In the genomic region with DNA sequence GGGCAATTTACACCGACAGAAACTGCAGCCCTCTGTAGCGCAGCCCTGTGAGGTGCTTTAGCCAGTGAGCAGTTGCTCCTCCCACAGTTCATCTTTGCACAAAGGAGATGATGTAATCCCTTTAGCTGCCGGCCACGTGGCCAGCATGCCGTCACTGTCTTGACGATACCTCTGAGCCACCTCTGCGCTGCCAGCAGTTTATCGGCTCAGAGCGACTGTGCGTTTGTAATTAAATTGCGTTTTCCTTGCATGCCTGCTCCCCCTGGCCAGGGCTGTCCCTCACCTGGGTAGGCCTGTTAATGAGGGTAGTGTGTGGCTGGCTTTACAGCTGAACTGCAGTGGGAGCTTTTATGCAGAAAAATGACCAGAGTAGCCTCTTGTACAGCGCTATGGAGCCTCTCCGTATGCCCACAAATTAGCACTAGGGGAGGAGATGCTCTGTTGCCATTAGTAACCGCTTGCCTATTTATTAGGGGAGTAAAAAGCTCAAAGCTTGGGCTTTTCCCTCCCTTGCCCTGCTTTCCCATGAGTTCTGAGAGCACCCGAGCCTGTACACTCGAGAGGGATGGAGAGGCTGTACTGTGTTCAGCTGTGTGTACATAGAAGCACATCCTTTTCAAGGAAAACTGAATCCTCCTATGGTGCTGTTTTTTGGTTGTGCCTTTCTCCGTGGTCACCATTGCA, we compare ENCODE assay signal across 9 cellular contexts.
DNase-seq lines count a peak whose midpoint lies in the region; ATAC-seq and TF ChIP-seq lines count a peak whose summit lies in the region.
"Had no signal": no experiment of that assay in that cellular context is flagged by ENCODE, and none has a peak within 500 bp of the region (broad histone marks: within the 10 kb centered on the region; RNA-seq: fewer than 3 reads in every experiment).

No MANE protein-coding gene starts in this region.

- no peak for TF ChIP-seq EP300 in SK-N-SH (IDR thresholded peaks at IDR 0.05; ENCODE audit: borderline replicate concordance in 1 of 2, low read depth in 1 of 2, low read length in 1 of 2)

- H3K4me3 Mint-ChIP-seq in IgD-negative memory B cell: peak overlapping the region in 2 of 4 donors; percentile 43 to 85
- peak overlapping the region; percentile 78 for H3K4me3 Mint-ChIP-seq in glutamatergic neuron (ENCODE audit: unreplicated experiment)
- H3K4me3 Mint-ChIP-seq: activated naive CD8-positive, alpha-beta T cell had no signal

- H3K9ac ChIP-seq in SK-N-SH: no peak overlapping the region

- no peaks in the 10 kb centered on the region for H3K9me2 ChIP-seq in SK-N-SH

- H3K9me3 ChIP-seq in SK-N-SH: no peaks in the 10 kb centered on the region
- H3K9me3 ChIP-seq in prostate gland: no peaks in the 10 kb centered on the region
- H3K9me3 ChIP-seq in effector memory CD4-positive, alpha-beta T cell (ENCODE audit: control insufficient read depth, low read length): no peaks in the 10 kb centered on the region

- peaks cover 100% of the 10 kb centered on the region for H3K79me2 ChIP-seq in SK-N-SH (ENCODE audit: insufficient read depth)

- H3F3A ChIP-seq in SK-N-SH (replicated peaks; ENCODE audit: insufficient read depth): no peaks in the 10 kb centered on the region

- peaks cover 0 to 23% of the 10 kb centered on the region in 2 experiments for H3K36me3 ChIP-seq in SK-N-SH (replicated peaks in 1 of 2; ENCODE audit: control insufficient read depth in 1 of 2, insufficient read depth in 2 of 2, low read length in 1 of 2)
- H3K36me3 ChIP-seq in prostate gland: no peaks in the 10 kb centered on the region
- no peaks in the 10 kb centered on the region for H3K36me3 ChIP-seq in effector memory CD4-positive, alpha-beta T cell (ENCODE audit: control insufficient read depth, insufficient read depth, low read length)

- peaks cover 88% of the 10 kb centered on the region for H4K20me1 ChIP-seq in SK-N-SH (ENCODE audit: insufficient read depth)

- CTCF ChIA-PET in SK-N-SH (lab: Yijun Ruan, JAX): interaction anchor here (0.6 to 2.3 kb wide), 5 partner anchors 10 to 142 kb away, joined by 3 to 10 read pairs (median 6); no protein-coding TSS in a partner anchor

- DNase-seq in DMS 273 treated with DMSO at 0.1 percent for 48 hours (lab: John Stamatoyannopoulos, UW): peak; percentile 71
- DNase-seq in SK-N-SH: peak; percentile 71
- peak; percentile 78 for DNase-seq in glutamatergic neuron
- DNase-seq in prostate gland (ENCODE audit: low spot score): peak; percentile 55
- no peak for DNase-seq in effector memory CD4-positive, alpha-beta T cell
- DNase-seq in NK-92 (lab: John Stamatoyannopoulos, UW; ENCODE audit: unreplicated experiment): no peak

- H3K27ac Mint-ChIP-seq in IgD-negative memory B cell (peak overlapping the region; percentile 3 to 89 (median 59)), glutamatergic neuron (ENCODE audit: unreplicated experiment) (peak overlapping the region; percentile 97)
- H3K27ac Mint-ChIP-seq: activated naive CD8-positive, alpha-beta T cell had no signal

- TF ChIP-seq CTCF in SK-N-SH (IDR thresholded peaks at IDR 0.05): no peak
- TF ChIP-seq CTCF in glutamatergic neuron (IDR thresholded peaks at IDR 0.05; ENCODE audit: partially characterized antibody, unreplicated experiment): no peak
- no peak for TF ChIP-seq CTCF in prostate gland (IDR thresholded peaks at IDR 0.05)

- H3K9me3 Mint-ChIP-seq in IgD-negative memory B cell (no peaks in the 10 kb centered on the region), glutamatergic neuron (ENCODE audit: unreplicated experiment) (peaks cover 18% of the 10 kb centered on the region)

- H3K4me1 ChIP-seq in SK-N-SH (ENCODE audit: control insufficient read depth in 1 of 2, insufficient read depth in 2 of 2, low read depth in 1 of 2, low read length in 1 of 2) (peaks cover 11 to 56% of the 10 kb centered on the region in 2 experiments), prostate gland (replicated peaks) (no peaks in the 10 kb centered on the region)
- H3K4me1 ChIP-seq in effector memory CD4-positive, alpha-beta T cell (ENCODE audit: control insufficient read depth, insufficient read depth, low read length, poor library complexity, severe bottlenecking): no peaks in the 10 kb centered on the region

- TF ChIP-seq POLR2A in prostate gland (IDR thresholded peaks at IDR 0.05): no peak

- no peaks in the 10 kb centered on the region for H3K36me3 Mint-ChIP-seq in IgD-negative memory B cell
- no peaks in the 10 kb centered on the region for H3K36me3 Mint-ChIP-seq in glutamatergic neuron (ENCODE audit: unreplicated experiment)
- H3K36me3 Mint-ChIP-seq: activated naive CD8-positive, alpha-beta T cell had no signal

- no peak for ATAC-seq in HG02610 (IDR thresholded peaks at IDR 0.05; ENCODE audit: unreplicated experiment)

- no peak for TF ChIP-seq RAD21 in SK-N-SH (IDR thresholded peaks at IDR 0.05; ENCODE audit: low read length)

- no peaks in the 10 kb centered on the region for H3K27me3 Mint-ChIP-seq in IgD-negative memory B cell
- H3K27me3 Mint-ChIP-seq in glutamatergic neuron (ENCODE audit: unreplicated experiment): peaks cover 9% of the 10 kb centered on the region

- H3K27me3 ChIP-seq in SK-N-SH (ENCODE audit: insufficient read depth) (no peaks in the 10 kb centered on the region), prostate gland (replicated peaks; ENCODE audit: insufficient read depth) (no peaks in the 10 kb centered on the region)
- no peaks in the 10 kb centered on the region for H3K27me3 ChIP-seq in effector memory CD4-positive, alpha-beta T cell (replicated peaks; ENCODE audit: control insufficient read depth, insufficient read depth, low read length, poor library complexity, severe bottlenecking)

- intact Hi-C loops in prostate gland (cut with DNase I): no loop called here

- H3K27ac ChIP-seq in SK-N-SH (ENCODE audit: low read depth in 2 of 2, low read length in 1 of 2): peak overlapping the region in 1 of 2 experiments; percentile 91; a peak in 2 of 4 replicates
- H3K27ac ChIP-seq in prostate gland: peak overlapping the region in 1 of 2 donors; percentile 47
- H3K27ac ChIP-seq in effector memory CD4-positive, alpha-beta T cell (ENCODE audit: insufficient read depth, low read length, poor library complexity, severe bottlenecking): no peak overlapping the region

- H3K4me2 ChIP-seq in SK-N-SH: no peak overlapping the region

- POLR2A ChIA-PET in SK-N-SH (lab: Yijun Ruan, JAX): interaction anchor here (0.9 to 1.4 kb wide), 4 partner anchors 12 to 106 kb away, joined by 3 to 5 read pairs (median 4); no protein-coding TSS in a partner anchor

- WGBS in SK-N-SH (ENCODE audit: low lambda C conversion rate): 61% methylated on average over 11 of the region's 17 CpGs
- 22% methylated on average over 17 of the region's 17 CpGs for WGBS in prostate gland

- H3K4me1 Mint-ChIP-seq in IgD-negative memory B cell: peaks cover 58 to 77% (median 60%) of the 10 kb centered on the region in 3 donors
- peaks cover 57% of the 10 kb centered on the region for H3K4me1 Mint-ChIP-seq in glutamatergic neuron (ENCODE audit: low read depth, unreplicated experiment)

- H3K4me3 ChIP-seq in SK-N-SH (ENCODE audit: low read depth in 2 of 2, low read length in 1 of 2) (no peak overlapping the region; a peak in 1 of 4 replicates), prostate gland (no peak overlapping the region)
- H3K4me3 ChIP-seq in effector memory CD4-positive, alpha-beta T cell (ENCODE audit: insufficient read depth, low read depth, low read length, poor library complexity, severe bottlenecking): no peak overlapping the region

- H2AFZ ChIP-seq in SK-N-SH (ENCODE audit: low read depth): no peak overlapping the region

TF ChIP-seq in SK-N-SH, 30 proteins besides CTCF, POLR2A, EP300 and RAD21 (continues in another document):
- no peak for TF ChIP-seq RCOR1 (IDR thresholded peaks at IDR 0.05; ENCODE audit: low read length)
- TF ChIP-seq ELF1 (IDR thresholded peaks at IDR 0.05): no peak
- no peak for TF ChIP-seq POLR2AphosphoS5 (IDR thresholded peaks at IDR 0.05; ENCODE audit: low read depth, low read length)
- TF ChIP-seq, protein P1, sequence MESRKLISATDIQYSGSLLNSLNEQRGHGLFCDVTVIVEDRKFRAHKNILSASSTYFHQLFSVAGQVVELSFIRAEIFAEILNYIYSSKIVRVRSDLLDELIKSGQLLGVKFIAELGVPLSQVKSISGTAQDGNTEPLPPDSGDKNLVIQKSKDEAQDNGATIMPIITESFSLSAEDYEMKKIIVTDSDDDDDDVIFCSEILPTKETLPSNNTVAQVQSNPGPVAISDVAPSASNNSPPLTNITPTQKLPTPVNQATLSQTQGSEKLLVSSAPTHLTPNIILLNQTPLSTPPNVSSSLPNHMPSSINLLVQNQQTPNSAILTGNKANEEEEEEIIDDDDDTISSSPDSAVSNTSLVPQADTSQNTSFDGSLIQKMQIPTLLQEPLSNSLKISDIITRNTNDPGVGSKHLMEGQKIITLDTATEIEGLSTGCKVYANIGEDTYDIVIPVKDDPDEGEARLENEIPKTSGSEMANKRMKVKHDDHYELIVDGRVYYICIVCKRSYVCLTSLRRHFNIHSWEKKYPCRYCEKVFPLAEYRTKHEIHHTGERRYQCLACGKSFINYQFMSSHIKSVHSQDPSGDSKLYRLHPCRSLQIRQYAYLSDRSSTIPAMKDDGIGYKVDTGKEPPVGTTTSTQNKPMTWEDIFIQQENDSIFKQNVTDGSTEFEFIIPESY (IDR thresholded peaks at IDR 0.05; ENCODE audit: borderline replicate concordance, low read depth): no peak
- no peak for TF ChIP-seq NRF1 (IDR thresholded peaks at IDR 0.05; ENCODE audit: low read depth, low read length)
- TF ChIP-seq, protein P2, sequence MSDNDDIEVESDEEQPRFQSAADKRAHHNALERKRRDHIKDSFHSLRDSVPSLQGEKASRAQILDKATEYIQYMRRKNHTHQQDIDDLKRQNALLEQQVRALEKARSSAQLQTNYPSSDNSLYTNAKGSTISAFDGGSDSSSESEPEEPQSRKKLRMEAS (IDR thresholded peaks at IDR 0.05; ENCODE audit: low read depth): peak; percentile 96
- TF ChIP-seq FOXJ3 (CRISPR knock-in tag; IDR thresholded peaks at IDR 0.05): no peak
- TF ChIP-seq, protein P3, sequence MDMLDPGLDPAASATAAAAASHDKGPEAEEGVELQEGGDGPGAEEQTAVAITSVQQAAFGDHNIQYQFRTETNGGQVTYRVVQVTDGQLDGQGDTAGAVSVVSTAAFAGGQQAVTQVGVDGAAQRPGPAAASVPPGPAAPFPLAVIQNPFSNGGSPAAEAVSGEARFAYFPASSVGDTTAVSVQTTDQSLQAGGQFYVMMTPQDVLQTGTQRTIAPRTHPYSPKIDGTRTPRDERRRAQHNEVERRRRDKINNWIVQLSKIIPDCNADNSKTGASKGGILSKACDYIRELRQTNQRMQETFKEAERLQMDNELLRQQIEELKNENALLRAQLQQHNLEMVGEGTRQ (IDR thresholded peaks at IDR 0.05; ENCODE audit: borderline replicate concordance, low read depth, low read length): no peak; the same call in 1 of the 2 replicates

Comparison
In these comparisons a context has a peak if more than half of its experiments do, and no peak if none do; other contexts are left out.
1. DNase-seq: peak in DMS 273 treated with DMSO at 0.1 percent for 48 hours (single experiment), SK-N-SH (single experiment), glutamatergic neuron (single experiment) and prostate gland (single experiment); none in effector memory CD4-positive, alpha-beta T cell (0 of 3) and NK-92 (single experiment).